Comparison of ENCODE assay signal across 1 cellular context in the genomic region with DNA sequence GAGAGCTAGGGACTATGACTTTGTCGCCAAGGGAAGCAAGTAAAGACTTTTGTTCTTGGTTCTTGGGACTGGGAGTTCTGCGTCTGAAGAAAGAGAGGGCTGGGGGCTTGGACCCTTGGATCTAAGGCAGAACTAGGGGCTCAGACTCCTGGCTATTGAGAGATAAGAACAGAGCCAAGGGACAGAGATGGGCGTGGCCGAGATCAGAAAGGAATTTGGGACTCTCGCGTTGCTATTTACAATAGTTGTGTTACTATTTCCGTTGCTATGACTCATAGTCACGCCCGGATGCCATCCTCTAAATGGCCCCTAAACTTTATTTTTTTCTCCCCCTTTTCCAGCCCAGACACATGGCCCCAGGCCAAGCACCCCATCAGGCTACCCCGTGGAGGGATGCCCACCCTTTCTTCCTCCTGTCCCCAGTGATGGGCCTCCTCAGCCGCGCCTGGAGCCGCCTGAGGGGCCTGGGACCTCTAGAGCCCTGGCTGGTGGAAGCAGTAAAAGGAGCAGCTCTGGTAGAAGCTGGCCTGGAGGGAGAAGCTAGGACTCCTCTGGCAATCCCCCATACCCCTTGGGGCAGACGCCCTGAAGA.
TF ChIP-seq lines count a peak whose summit lies in the region.

No MANE protein-coding gene starts in this region.

TF ChIP-seq in liver, 16 proteins besides CTCF, POLR2A, EP300 and RAD21 (continued from another document):
- TF ChIP-seq, protein P1, sequence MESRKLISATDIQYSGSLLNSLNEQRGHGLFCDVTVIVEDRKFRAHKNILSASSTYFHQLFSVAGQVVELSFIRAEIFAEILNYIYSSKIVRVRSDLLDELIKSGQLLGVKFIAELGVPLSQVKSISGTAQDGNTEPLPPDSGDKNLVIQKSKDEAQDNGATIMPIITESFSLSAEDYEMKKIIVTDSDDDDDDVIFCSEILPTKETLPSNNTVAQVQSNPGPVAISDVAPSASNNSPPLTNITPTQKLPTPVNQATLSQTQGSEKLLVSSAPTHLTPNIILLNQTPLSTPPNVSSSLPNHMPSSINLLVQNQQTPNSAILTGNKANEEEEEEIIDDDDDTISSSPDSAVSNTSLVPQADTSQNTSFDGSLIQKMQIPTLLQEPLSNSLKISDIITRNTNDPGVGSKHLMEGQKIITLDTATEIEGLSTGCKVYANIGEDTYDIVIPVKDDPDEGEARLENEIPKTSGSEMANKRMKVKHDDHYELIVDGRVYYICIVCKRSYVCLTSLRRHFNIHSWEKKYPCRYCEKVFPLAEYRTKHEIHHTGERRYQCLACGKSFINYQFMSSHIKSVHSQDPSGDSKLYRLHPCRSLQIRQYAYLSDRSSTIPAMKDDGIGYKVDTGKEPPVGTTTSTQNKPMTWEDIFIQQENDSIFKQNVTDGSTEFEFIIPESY (IDR thresholded peaks at IDR 0.05) = peak; percentile 93
- TF ChIP-seq TAF1 (conservative IDR thresholded peaks at IDR 0.05) (no peak), FOXA2 (IDR thresholded peaks at IDR 0.05) (peak; percentile 82), HNF4A (conservative IDR thresholded peaks at IDR 0.05) (peak in 1 of 2 donors; percentile 18)
